28 cellular contexts compared by ENCODE assay signal in genomic region chr1:233885196-233886028, GRCh38. TPM values are rescaled to one million over a fixed set of nuclear protein-coding genes. Genes with fewer than 3 reads are reported as not detected.
DNase-seq lines count a peak whose midpoint lies in the region; ATAC-seq, FAIRE-seq and TF ChIP-seq lines count a peak whose summit lies in the region.
"Had no signal": no experiment of that assay in that cellular context is flagged by ENCODE, and none has a peak within 500 bp of the region (broad histone marks: within the 10 kb centered on the region; RNA-seq: fewer than 3 reads in every experiment).

No MANE protein-coding gene starts in this region.

- BruUV-seq in MCF 10A (replicated peaks; lab: Mats Ljungman, UMichigan) (no TSS peak), HepG2 (replicated peaks; lab: Mats Ljungman, UMichigan) (no TSS peak)

- TF ChIP-seq POLR2A in breast epithelium (IDR thresholded peaks at IDR 0.05) (no peak), HepG2 (IDR thresholded peaks at IDR 0.05; ENCODE audit: insufficient read depth in 1 of 2, low read depth in 2 of 2, low read length in 2 of 2) (no peak)

- POLR2A ChIA-PET in MCF 10A (lab: Yijun Ruan, JAX) (interaction anchor here (1.8 kb wide), 1 partner anchor 16 kb away, joined by 3 read pairs; no protein-coding TSS in a partner anchor), HepG2 (lab: Yijun Ruan, JAX) (no interaction called here)

- H3K4me3 ChIP-seq in breast epithelium (no peak overlapping the region), astrocyte of the spinal cord (ENCODE audit: low read depth, low read length) (no peak overlapping the region), HepG2 (replicated peaks in 1 of 3; ENCODE audit: insufficient read depth in 1 of 3, low read depth in 2 of 3, low read length in 3 of 3) (no peak overlapping the region)
- H3K4me3 ChIP-seq: ascending aorta, K562, neural progenitor cell had no signal

- TF ChIP-seq RAD21 in HepG2 (CRISPR knock-in tag; IDR thresholded peaks at IDR 0.05) = no peak

- no peak overlapping the region for H3K4me3 Mint-ChIP-seq in MCF 10A (ENCODE audit: unreplicated experiment)
- H3K4me3 Mint-ChIP-seq: activated B cell treated with CpG ODN at 0.5 μM for 24 hours; activated naive CD8-positive, alpha-beta T cell; neural progenitor cell; type B pancreatic cell had no signal

- in situ Hi-C loops in astrocyte of the spinal cord (cut with HindIII; ENCODE audit: low sequenced_read_pairs) (no loop called here), HepG2 (cut with HindIII; ENCODE audit: extremely low pct_ligation_motif_present, low pct_unique_long_range_greater_than_20kb) (no loop called here)

- H3K4me1 ChIP-seq in breast epithelium (no peaks in the 10 kb centered on the region), HepG2 (ENCODE audit: insufficient read depth, low read length) (no peaks in the 10 kb centered on the region)
- H3K4me1 ChIP-seq: ascending aorta, neural progenitor cell had no signal

- H3K27me3 Mint-ChIP-seq in MCF 10A (ENCODE audit: insufficient read depth, unreplicated experiment) = peaks cover 38% of the 10 kb centered on the region
- H3K27me3 Mint-ChIP-seq: activated B cell treated with CpG ODN at 0.5 μM for 24 hours had no signal

- WGBS in HepG2 (ENCODE audit: low lambda C conversion rate) = 3% methylated on average over 9 of the region's 9 CpGs

- intact Hi-C loops in MCF 10A (cut with micrococcal nuclease) = no loop called here
- intact Hi-C loops in breast epithelium (cut with DNase I; ENCODE audit: low total_unique reads) = no loop called here
- intact Hi-C loops in HepG2 (cut with micrococcal nuclease; ENCODE audit: unreplicated experiment) = no loop called here

- CTCF ChIA-PET in MCF 10A (lab: Yijun Ruan, JAX) (interaction anchor here (0.6 to 2.0 kb wide), 4 partner anchors 10 to 444 kb away, joined by 3 to 7 read pairs (median 4); no protein-coding TSS in a partner anchor), HepG2 (lab: Yijun Ruan, JAX; ENCODE audit: low intra/inter-chr PET ratio, low total read pairs) (no interaction called here)

- ATAC-seq in HepG2 (no peak), HG03439 (IDR thresholded peaks at IDR 0.05; ENCODE audit: unreplicated experiment) (no peak)
- ATAC-seq: HCT116, K562, sciatic nerve had no signal

- peaks cover 18% of the 10 kb centered on the region for H3K9me3 Mint-ChIP-seq in MCF 10A (ENCODE audit: unreplicated experiment)

- no peak overlapping the region for H2AFZ ChIP-seq in HepG2 (ENCODE audit: low read length)
- H2AFZ ChIP-seq: neural progenitor cell had no signal

- DNase-seq in MCF 10A (ENCODE audit: unreplicated experiment) (peak; percentile 87), breast epithelium (ENCODE audit: low spot score in 2 of 2) (no peak), NCI-H69 (lab: John Stamatoyannopoulos, UW) (peak; percentile 10), astrocyte of the spinal cord (ENCODE audit: low read depth, low spot score) (peak; percentile 56), T-helper 1 cell (no peak), DMS79 treated with DMSO at 0.1 percent for 48 hours (lab: John Stamatoyannopoulos, UW) (no peak), HepG2 (ENCODE audit: low spot score) (no peak)
- DNase-seq: 8988T; activated B cell treated with CpG ODN at 0.5 μM for 24 hours; activated CD4-positive, alpha-beta T cell treated with anti-CD3 and anti-CD28 coated beads, Interleukin-2, amount 50 U/mL, for 4 hours; activated CD8-positive, alpha-beta memory T cell treated with anti-CD3 and anti-CD28 coated beads, Interleukin-2, amount 50 U/mL, for 48 hours; cerebellar nuclear complex; DMS53; head of caudate nucleus; mammary epithelial cell; NCI-H146; NCI-H526 treated with DMSO at 0.1 percent for 48 hours; Right ventricle myocardium superior had no signal

- H3K9me3 ChIP-seq in breast epithelium (peaks cover 2 to 9% of the 10 kb centered on the region in 2 donors), HepG2 (ENCODE audit: low read length) (peaks cover 23% of the 10 kb centered on the region)
- H3K9me3 ChIP-seq: ascending aorta had no signal

- no peaks in the 10 kb centered on the region for H3K79me2 ChIP-seq in HepG2 (ENCODE audit: insufficient read depth, low read length)

- no peaks in the 10 kb centered on the region for H3K36me3 Mint-ChIP-seq in MCF 10A (ENCODE audit: insufficient read depth, unreplicated experiment)
- H3K36me3 Mint-ChIP-seq: activated naive CD8-positive, alpha-beta T cell; neural progenitor cell; type B pancreatic cell had no signal

- TF ChIP-seq CTCF in MCF 10A (IDR thresholded peaks at IDR 0.05; ENCODE audit: unreplicated experiment) = no peak
- no peak for TF ChIP-seq CTCF in breast epithelium (IDR thresholded peaks at IDR 0.05)
- no peak for TF ChIP-seq CTCF in astrocyte of the spinal cord (IDR thresholded peaks at IDR 0.05; ENCODE audit: low read depth, low read length)
- TF ChIP-seq CTCF in HepG2 (CRISPR knock-in tag; IDR thresholded peaks at IDR 0.05) = no peak

- no peak overlapping the region for H3K27ac Mint-ChIP-seq in MCF 10A (ENCODE audit: low read depth, unreplicated experiment)
- H3K27ac Mint-ChIP-seq: activated B cell treated with CpG ODN at 0.5 μM for 24 hours; activated naive CD8-positive, alpha-beta T cell; activated T-helper 2 cell treated with anti-CD3 and anti-CD28 coated beads, Interferon-gamma antibody, Interleukin-2, Interleukin-4, amounts not matched to agents 10 μg/mL and 5 μg/mL and 100 μg/mL, durations not matched to agents 14 hours and 24 hours and 36 hours; neural progenitor cell; type B pancreatic cell had no signal

- H3K9ac ChIP-seq in HepG2 (ENCODE audit: insufficient read depth, low read depth, low read length) = no peak overlapping the region
- H3K9ac ChIP-seq: neural progenitor cell had no signal

- H3K4me2 ChIP-seq in HepG2 (ENCODE audit: low read depth, low read length) = no peak overlapping the region
- H3K4me2 ChIP-seq: neural progenitor cell had no signal

- H3K27ac ChIP-seq in breast epithelium = no peak overlapping the region
- H3K27ac ChIP-seq in HepG2 (ENCODE audit: extremely low read length, insufficient read depth, low read length) = no peak overlapping the region
- H3K27ac ChIP-seq: ascending aorta, neural progenitor cell had no signal

- H4K20me1 ChIP-seq in HepG2 (ENCODE audit: insufficient read depth, low read length) = no peaks in the 10 kb centered on the region

- H3K36me3 ChIP-seq in breast epithelium = no peaks in the 10 kb centered on the region
- H3K36me3 ChIP-seq in HepG2 (replicated peaks in 1 of 2; ENCODE audit: control insufficient read depth in 1 of 2, insufficient read depth in 2 of 2, low read length in 2 of 2) = no peaks in the 10 kb centered on the region
- H3K36me3 ChIP-seq: ascending aorta, neural progenitor cell had no signal

- no peaks in the 10 kb centered on the region for H3K27me3 ChIP-seq in breast epithelium
- 0 out of 5 replicates have a peak, but pooled peaks cover 0 to 2% of the 10 kb centered on the region in 2 experiments for H3K27me3 ChIP-seq in HepG2 (ENCODE audit: control insufficient read depth in 1 of 2, insufficient read depth in 2 of 2, low read length in 2 of 2)
- H3K27me3 ChIP-seq: ascending aorta, neural progenitor cell had no signal

- no peak for FAIRE-seq in HepG2 (lab: Jason Lieb, UNC)
- FAIRE-seq: GM12891, K562 had no signal

- TF ChIP-seq EP300 in HepG2 (IDR thresholded peaks at IDR 0.05; ENCODE audit: low read depth in 2 of 2, low read length in 2 of 2) (no peak), HepG2 (CRISPR knock-in tag; IDR thresholded peaks at IDR 0.05; ENCODE audit: borderline replicate concordance) (no peak)

- peaks cover 12% of the 10 kb centered on the region for H3K4me1 Mint-ChIP-seq in MCF 10A (ENCODE audit: insufficient read depth, unreplicated experiment)
- H3K4me1 Mint-ChIP-seq: activated B cell treated with CpG ODN at 0.5 μM for 24 hours had no signal

TF ChIP-seq in HepG2, 621 proteins besides CTCF, POLR2A, EP300 and RAD21 (continues in another document):
- TF ChIP-seq NFIB (CRISPR knock-in tag; IDR thresholded peaks at IDR 0.05; ENCODE audit: borderline replicate concordance) = no peak
- TF ChIP-seq ZNF382 (CRISPR knock-in tag; IDR thresholded peaks at IDR 0.05; ENCODE audit: borderline replicate concordance) = no peak
- no peak for TF ChIP-seq BATF2 (CRISPR knock-in tag; IDR thresholded peaks at IDR 0.05)
- no peak for TF ChIP-seq ZSCAN12 (CRISPR knock-in tag; IDR thresholded peaks at IDR 0.05)

RNA-seq across cellular contexts. Expression of gene SLC35F3, which starts 19.1 kb away (rescaled TPM):
- total RNA-seq in MCF 10A (2022) (2.9 and 3.3 TPM in 2 replicates), breast epithelium (10 to 100 TPM in 1 of 3 donors, 1 to 10 TPM in 1, not detected in 1; 8.8 to 13.0 TPM), HepG2 (2016; rRNA removed; fragmentation: Illumina TruSeq; extraction: Trizol) (not detected in 2 replicates)
- total RNA-seq in HepG2 (2016; cell fraction: cytosol; rRNA removed; fragmentation: Illumina TruSeq; extraction: Trizol; ENCODE audit: low read depth) = not detected in 2 replicates
- total RNA-seq in HepG2 (2016; cell fraction: insoluble cytoplasmic fraction; rRNA removed; fragmentation: Illumina TruSeq; extraction: Trizol) = 0.06 TPM in 1 of 2 replicates, not detected in the other
- total RNA-seq in HepG2 (2016; cell fraction: membrane; rRNA removed; fragmentation: Illumina TruSeq; extraction: Trizol) = not detected in 2 replicates
- total RNA-seq in HepG2 (2016; cell fraction: nucleus; rRNA removed; fragmentation: Illumina TruSeq; extraction: Trizol) = not detected in 2 replicates
- not detected in 2 replicates for polyA plus RNA-seq in HepG2 (2011; rRNA removed)
- not detected in 2 replicates for polyA plus RNA-seq in HepG2 (2011; cell fraction: cytosol; rRNA removed)
- not detected in 2 replicates for polyA plus RNA-seq in HepG2 (2011; cell fraction: nucleus; rRNA removed)
- polyA plus RNA-seq in HepG2 (2012) = not detected in 2 replicates
- not detected in 2 replicates for polyA plus RNA-seq in HepG2 (2016; cell fraction: cytosol; fragmentation: Illumina TruSeq; extraction: Trizol; ENCODE audit: low read depth)
- not detected in 2 replicates for polyA plus RNA-seq in HepG2 (2016; cell fraction: insoluble cytoplasmic fraction; fragmentation: Illumina TruSeq; extraction: Trizol; ENCODE audit: low read depth)
- polyA plus RNA-seq in HepG2 (2016; cell fraction: membrane; fragmentation: Illumina TruSeq; extraction: Trizol; ENCODE audit: low read depth) = not detected in 2 replicates
- polyA plus RNA-seq in HepG2 (2016; cell fraction: nucleus; fragmentation: Illumina TruSeq; extraction: Trizol; ENCODE audit: insufficient read depth, low read depth) = not detected in 2 replicates
- 0.44 TPM in 1 of 2 replicates, not detected in the other for polyA minus RNA-seq in HepG2 (2011; rRNA and poly(A)+ RNA removed; ENCODE audit: low replicate concordance)
- not detected in 2 replicates for polyA minus RNA-seq in HepG2 (2011; cell fraction: cytosol; rRNA and poly(A)+ RNA removed)
- polyA minus RNA-seq in HepG2 (2011; cell fraction: nucleus; rRNA and poly(A)+ RNA removed) = not detected in 2 replicates
- total RNA-seq: activated B cell treated with CpG ODN at 0.5 μM for 24 hours, Right ventricle myocardium superior, sciatic nerve had no signal

Comparison
In these comparisons a context has a peak if more than half of its experiments do, and no peak if none do; other contexts are left out.
1. DNase-seq: peak in MCF 10A (single experiment), NCI-H69 (single experiment) and astrocyte of the spinal cord (single experiment); none in breast epithelium (0 of 2), T-helper 1 cell (0 of 5), DMS79 treated with DMSO at 0.1 percent for 48 hours (single experiment) and HepG2 (single experiment).